20 cellular contexts compared by ENCODE assay signal in the genomic region with DNA sequence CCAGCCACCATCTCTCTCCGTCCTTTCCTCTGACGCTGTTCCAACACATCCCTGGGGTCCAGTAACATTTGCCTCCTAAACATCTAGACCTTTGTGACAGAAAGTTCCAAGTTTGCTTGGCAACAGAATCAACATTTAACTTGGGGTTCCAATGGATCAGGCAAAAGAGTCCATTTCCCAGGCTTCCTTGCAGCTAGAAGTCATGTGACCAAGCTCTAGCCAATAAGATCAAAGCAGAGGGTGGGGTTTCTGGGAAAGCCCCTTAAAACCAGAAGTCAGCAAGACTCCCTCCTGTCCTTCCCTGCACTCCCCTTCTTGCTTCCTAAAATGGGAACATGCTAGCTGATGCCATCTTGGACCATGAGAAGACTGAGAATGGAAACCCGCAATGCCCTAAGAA.
"Had no signal": no experiment of that assay in that cellular context is flagged by ENCODE, and none has a peak within 500 bp of the region (broad histone marks: within the 10 kb centered on the region; RNA-seq: fewer than 3 reads in every experiment).

No MANE protein-coding gene starts in this region.

- H3K4me2 ChIP-seq: hepatocyte had no signal

- H2AFZ ChIP-seq: hepatocyte had no signal

- ATAC-seq: activated T-cell treated with anti-CD3 and anti-CD28 coated beads, Interleukin-2, amount 50 U/mL, for 4 hours; body of pancreas; esophagus mucosa; left lung; natural killer cell; pancreas; right cardiac atrium; stimulated activated naive CD8-positive, alpha-beta T cell treated with anti-CD3 and anti-CD28 coated beads, Interleukin-15, Interleukin-2, amounts not matched to agents 100 U/mL and 50 U/mL, for 24 hours had no signal

- H3K9me3 Mint-ChIP-seq: activated T-cell treated with anti-CD3 and anti-CD28 coated beads, Interleukin-2, amount 50 U/mL, for 4 hours; mesothelial cell of epicardium; natural killer cell had no signal

- H3K4me3 Mint-ChIP-seq: activated T-cell treated with anti-CD3 and anti-CD28 coated beads, Interleukin-2, amount 50 U/mL, for 4 hours; mesothelial cell of epicardium; natural killer cell had no signal

- H3K4me3 ChIP-seq: body of pancreas, hepatocyte, left lung, lung, pancreas, thyroid gland had no signal

- H3K9me3 ChIP-seq: body of pancreas, left lung, pancreas, thyroid gland had no signal

- H3K36me3 ChIP-seq: pancreas, thyroid gland had no signal

- DNase-seq: activated CD4-positive, alpha-beta T cell treated with anti-CD3 and anti-CD28 coated beads, Interleukin-2, amount 50 U/mL, for 4 hours; activated CD8-positive, alpha-beta memory T cell treated with anti-CD3 and anti-CD28 coated beads for 24 hours; activated CD8-positive, alpha-beta memory T cell treated with anti-CD3 and anti-CD28 coated beads, Interleukin-2, amount 50 U/mL, for 4 hours; activated naive CD4-positive, alpha-beta T cell treated with Interleukin-2 at 50 U/mL for 16 hours; activated T-cell treated with anti-CD3 and anti-CD28 coated beads, Interleukin-2, amount 50 U/mL, for 4 hours; body of pancreas; effector memory CD4-positive, alpha-beta T cell; foreskin melanocyte; kidney glomerular epithelial cell; left lung; natural killer cell; pancreas; right cardiac atrium; stimulated activated CD4-positive, alpha-beta T cell treated with anti-CD3 and anti-CD28 coated beads, Interleukin-4, amount 100 ng/mL, for 24 hours; stimulated activated naive CD8-positive, alpha-beta T cell treated with anti-CD3 and anti-CD28 coated beads, Interleukin-15, Interleukin-2, amounts not matched to agents 100 U/mL and 50 U/mL, for 24 hours; thyroid gland had no signal

- H3K27ac ChIP-seq: body of pancreas, hepatocyte, left lung, pancreas, thyroid gland had no signal

- H3K27me3 ChIP-seq: body of pancreas, hepatocyte, left lung, pancreas, thyroid gland had no signal

- H3K36me3 Mint-ChIP-seq: natural killer cell had no signal
